ENCODE assay signal across 16 cellular contexts in genomic region chr20:33465536-33466302, GRCh38. TPM values are rescaled to one million over a fixed set of nuclear protein-coding genes. Genes with fewer than 3 reads are reported as not detected.
DNase-seq lines count a peak whose midpoint lies in the region; ATAC-seq and TF ChIP-seq lines count a peak whose summit lies in the region.
"Had no signal": no experiment of that assay in that cellular context is flagged by ENCODE, and none has a peak within 500 bp of the region (broad histone marks: within the 10 kb centered on the region; RNA-seq: fewer than 3 reads in every experiment).

No MANE protein-coding gene starts in this region.

- no peaks in the 10 kb centered on the region for H3K36me3 Mint-ChIP-seq in activated CD8-positive, alpha-beta T cell treated with anti-CD3 and anti-CD28 coated beads, Interleukin-2, amount 10 ng/mL, durations not matched to agents 7 days and 5 days (ENCODE audit: low read depth)
- H3K36me3 Mint-ChIP-seq in activated CD8-positive, alpha-beta T cell treated with anti-CD3 and anti-CD28 coated beads for 36 hours (ENCODE audit: low read depth) = no peaks in the 10 kb centered on the region

- no peak overlapping the region for H4K91ac ChIP-seq in mesenchymal stem cell (ENCODE audit: low read length)

- H3K27ac Mint-ChIP-seq in activated CD8-positive, alpha-beta T cell treated with anti-CD3 and anti-CD28 coated beads, Interleukin-2, amount 10 ng/mL, durations not matched to agents 7 days and 5 days = peak overlapping the region; percentile 5
- no peak overlapping the region for H3K27ac Mint-ChIP-seq in activated CD8-positive, alpha-beta T cell treated with anti-CD3 and anti-CD28 coated beads for 36 hours
- H3K27ac Mint-ChIP-seq: activated T-helper 17 cell treated with anti-CD3 and anti-CD28 coated beads, Interleukin-2, amount 50 U/mL, for 72 hours had no signal

- H2BK12ac ChIP-seq in mesenchymal stem cell (ENCODE audit: low read length in 2 of 2) = no peak overlapping the region

- no peak for ATAC-seq in activated CD8-positive, alpha-beta T cell treated with anti-CD3 and anti-CD28 coated beads, Interleukin-2, amount 10 ng/mL, durations not matched to agents 7 days and 5 days
- ATAC-seq in activated CD8-positive, alpha-beta T cell treated with anti-CD3 and anti-CD28 coated beads for 36 hours = no peak
- ATAC-seq: activated T-helper 17 cell treated with anti-CD3 and anti-CD28 coated beads, Interleukin-2, amount 50 U/mL, for 72 hours had no signal

- no peak overlapping the region for H3K9ac ChIP-seq in mesenchymal stem cell (ENCODE audit: low read length)

- H3K23ac ChIP-seq in mesenchymal stem cell (ENCODE audit: low read length in 2 of 2) = no peak overlapping the region

- H3K4me3 ChIP-seq in mesenchymal stem cell (ENCODE audit: insufficient read depth in 1 of 2, low read depth in 1 of 2, low read length in 2 of 2) = no peak overlapping the region
- H3K4me3 ChIP-seq: smooth muscle cell, tibial artery had no signal

- intact Hi-C loops in activated CD8-positive, alpha-beta T cell treated with anti-CD3 and anti-CD28 coated beads for 36 hours (cut with micrococcal nuclease) = no loop called here

- no peak overlapping the region for H2AFZ ChIP-seq in mesenchymal stem cell (ENCODE audit: low read depth, low read length)

- H2BK5ac ChIP-seq in mesenchymal stem cell (ENCODE audit: low read depth, low read length, poor library complexity, severe bottlenecking) = no peak overlapping the region

- no peak for TF ChIP-seq CTCF in activated CD8-positive, alpha-beta T cell treated with anti-CD3 and anti-CD28 coated beads for 36 hours (IDR thresholded peaks at IDR 0.05)
- TF ChIP-seq CTCF in VCaP (conservative IDR thresholded peaks at IDR 0.05) = no peak

- no peaks in the 10 kb centered on the region for H3K4me1 Mint-ChIP-seq in activated CD8-positive, alpha-beta T cell treated with anti-CD3 and anti-CD28 coated beads, Interleukin-2, amount 10 ng/mL, durations not matched to agents 7 days and 5 days (ENCODE audit: low read depth)
- H3K4me1 Mint-ChIP-seq in activated CD8-positive, alpha-beta T cell treated with anti-CD3 and anti-CD28 coated beads for 36 hours (ENCODE audit: low read depth) = no peaks in the 10 kb centered on the region

- H2BK120ac ChIP-seq in mesenchymal stem cell (ENCODE audit: low read depth, low read length) = no peak overlapping the region

- H3K36me3 ChIP-seq in mesenchymal stem cell (ENCODE audit: control insufficient read depth in 1 of 2, insufficient read depth in 2 of 2, low read depth in 1 of 2, low read length in 2 of 2) = no peaks in the 10 kb centered on the region
- H3K36me3 ChIP-seq: tibial artery had no signal

- H3K27me3 ChIP-seq in mesenchymal stem cell (ENCODE audit: control insufficient read depth in 1 of 2, insufficient read depth in 1 of 2, low read length in 2 of 2) = peaks cover 3 to 5% of the 10 kb centered on the region in 2 experiments
- H3K27me3 ChIP-seq: tibial artery had no signal

- peak overlapping the region; percentile 13; the same call in 1 of the 2 replicates for H3K27ac ChIP-seq in VCaP
- H3K27ac ChIP-seq in mesenchymal stem cell (ENCODE audit: low read length, poor library complexity, severe bottlenecking) = no peak overlapping the region
- H3K27ac ChIP-seq: tibial artery had no signal

- H3K14ac ChIP-seq in mesenchymal stem cell (ENCODE audit: low read length in 2 of 2) = no peak overlapping the region

- H3K4me2 ChIP-seq in mesenchymal stem cell (ENCODE audit: low read length, poor library complexity, severe bottlenecking) = no peak overlapping the region
- H3K4me2 ChIP-seq: smooth muscle cell had no signal

- POLR2A ChIA-PET in activated CD8-positive, alpha-beta T cell treated with anti-CD3 and anti-CD28 coated beads, Interleukin-2, amount 10 ng/mL, durations not matched to agents 7 days and 5 days (lab: Charles Lee) = no interaction called here
- POLR2A ChIA-PET in activated CD8-positive, alpha-beta T cell treated with anti-CD3 and anti-CD28 coated beads for 36 hours (lab: Charles Lee) = no interaction called here

- H4K8ac ChIP-seq in mesenchymal stem cell (ENCODE audit: low read length) = no peak overlapping the region

- no peak overlapping the region for H3K18ac ChIP-seq in mesenchymal stem cell (ENCODE audit: low read depth in 1 of 2, low read length in 2 of 2)

- no peaks in the 10 kb centered on the region for H3K9me3 Mint-ChIP-seq in activated CD8-positive, alpha-beta T cell treated with anti-CD3 and anti-CD28 coated beads, Interleukin-2, amount 10 ng/mL, durations not matched to agents 7 days and 5 days (ENCODE audit: insufficient read depth)
- H3K9me3 Mint-ChIP-seq in activated CD8-positive, alpha-beta T cell treated with anti-CD3 and anti-CD28 coated beads for 36 hours = no peaks in the 10 kb centered on the region
- H3K9me3 Mint-ChIP-seq: activated T-helper 17 cell treated with anti-CD3 and anti-CD28 coated beads, Interleukin-2, amount 50 U/mL, for 72 hours had no signal

- H3K27me3 Mint-ChIP-seq in activated CD8-positive, alpha-beta T cell treated with anti-CD3 and anti-CD28 coated beads, Interleukin-2, amount 10 ng/mL, durations not matched to agents 7 days and 5 days (ENCODE audit: low read depth) = no peaks in the 10 kb centered on the region
- no peaks in the 10 kb centered on the region for H3K27me3 Mint-ChIP-seq in activated CD8-positive, alpha-beta T cell treated with anti-CD3 and anti-CD28 coated beads for 36 hours
- H3K27me3 Mint-ChIP-seq: activated T-helper 17 cell treated with anti-CD3 and anti-CD28 coated beads, Interleukin-2, amount 50 U/mL, for 72 hours had no signal

- H3K4me1 ChIP-seq in mesenchymal stem cell (ENCODE audit: control insufficient read depth, insufficient read depth, low read depth, low read length) = peaks cover 6% of the 10 kb centered on the region
- H3K4me1 ChIP-seq: tibial artery had no signal

- H2BK15ac ChIP-seq in mesenchymal stem cell (ENCODE audit: low read depth, poor library complexity, severe bottlenecking) = no peak overlapping the region

- DNase-seq in activated CD8-positive, alpha-beta T cell treated with anti-CD3 and anti-CD28 coated beads, Interleukin-2, amount 10 ng/mL, durations not matched to agents 7 days and 5 days = no peak
- no peak for DNase-seq in activated CD8-positive, alpha-beta T cell treated with anti-CD3 and anti-CD28 coated beads for 36 hours
- DNase-seq in mesenchymal stem cell = no peak
- peak; percentile 88 for DNase-seq in superior temporal gyrus (ENCODE audit: extremely low spot score)
- no peak for DNase-seq in NCI-H1436 (lab: John Stamatoyannopoulos, UW)
- DNase-seq in NCI-H510A (lab: John Stamatoyannopoulos, UW) = no peak
- DNase-seq in SKM-1 treated with dmso at 0.1 percent for 144 hours (lab: John Stamatoyannopoulos, UW; ENCODE audit: unreplicated experiment) = no peak
- DNase-seq: activated CD4-positive, alpha-beta T cell treated with anti-CD3 and anti-CD28 coated beads for 1 hour; central memory CD4-positive, alpha-beta T cell; erythroblast; H7; Right ventricle myocardium superior; tibial artery had no signal

- no peaks in the 10 kb centered on the region for H3K79me1 ChIP-seq in mesenchymal stem cell (replicated peaks; ENCODE audit: low read length, poor library complexity, severe bottlenecking)

- WGBS in mesenchymal stem cell = 75% methylated on average over 5 of the region's 8 CpGs

- peak overlapping the region; percentile 49 for H2AK5ac ChIP-seq in mesenchymal stem cell (ENCODE audit: low read length, severe bottlenecking)

- CTCF ChIA-PET in activated CD8-positive, alpha-beta T cell treated with anti-CD3 and anti-CD28 coated beads, Interleukin-2, amount 10 ng/mL, durations not matched to agents 7 days and 5 days (lab: Charles Lee) = no interaction called here
- CTCF ChIA-PET in activated CD8-positive, alpha-beta T cell treated with anti-CD3 and anti-CD28 coated beads for 36 hours (lab: Charles Lee) = no interaction called here

- H3K9me3 ChIP-seq in mesenchymal stem cell (ENCODE audit: control insufficient read depth, low read length) = no peaks in the 10 kb centered on the region
- H3K9me3 ChIP-seq: tibial artery had no signal

- H3K4ac ChIP-seq in mesenchymal stem cell (ENCODE audit: low read depth in 1 of 2, low read length in 2 of 2) = no peak overlapping the region

- no peak overlapping the region for H3K4me3 Mint-ChIP-seq in activated CD8-positive, alpha-beta T cell treated with anti-CD3 and anti-CD28 coated beads, Interleukin-2, amount 10 ng/mL, durations not matched to agents 7 days and 5 days
- H3K4me3 Mint-ChIP-seq in activated CD8-positive, alpha-beta T cell treated with anti-CD3 and anti-CD28 coated beads for 36 hours = no peak overlapping the region
- H3K4me3 Mint-ChIP-seq: activated T-helper 17 cell treated with anti-CD3 and anti-CD28 coated beads, Interleukin-2, amount 50 U/mL, for 72 hours had no signal

RNA-seq across cellular contexts. Expression of gene SNTA1, which starts 22.2 kb away (rescaled TPM):
- 10 to 100 TPM; 13.1 to 13.4 TPM for total RNA-seq in activated CD8-positive, alpha-beta T cell treated with anti-CD3 and anti-CD28 coated beads, Interleukin-2, amount 10 ng/mL, durations not matched to agents 7 days and 5 days
- total RNA-seq in activated CD8-positive, alpha-beta T cell treated with anti-CD3 and anti-CD28 coated beads for 36 hours = 1 to 10 TPM; 5.6 to 5.8 TPM
- 14.6 TPM for polyA plus RNA-seq in mesenchymal stem cell (2013, experiment 1 of 2)
- 14.4 TPM for polyA plus RNA-seq in mesenchymal stem cell (2013, experiment 2 of 2)

RNA-seq across cellular contexts. Expression of gene CBFA2T2, which starts 24.2 kb away (rescaled TPM):
- total RNA-seq in activated CD8-positive, alpha-beta T cell treated with anti-CD3 and anti-CD28 coated beads, Interleukin-2, amount 10 ng/mL, durations not matched to agents 7 days and 5 days = 10 to 100 TPM; 14.4 to 14.8 TPM
- 10 to 100 TPM; 10.2 to 10.9 TPM for total RNA-seq in activated CD8-positive, alpha-beta T cell treated with anti-CD3 and anti-CD28 coated beads for 36 hours
- 6.7 TPM for polyA plus RNA-seq in mesenchymal stem cell (2013, experiment 1 of 2)
- polyA plus RNA-seq in mesenchymal stem cell (2013, experiment 2 of 2) = 6.4 TPM
